Comparison of ENCODE assay signal across 1 cellular context in genomic region chr1:206575165-206575893, GRCh38.
TF ChIP-seq lines count a peak whose summit lies in the region.

No MANE protein-coding gene starts in this region.

TF ChIP-seq in K562, 482 proteins besides CTCF, POLR2A, EP300 and RAD21 (continued from another document and continues in another):
- TF ChIP-seq SMARCC2 (IDR thresholded peaks at IDR 0.05; ENCODE audit: low read depth) (0 out of 2 replicates have a peak, but pooled peaks have one; percentile 31), ZBTB34 (CRISPR knock-in tag; IDR thresholded peaks at IDR 0.05) (no peak), ZNF232 (CRISPR knock-in tag; IDR thresholded peaks at IDR 0.05) (no peak), SIN3B (IDR thresholded peaks at IDR 0.05; ENCODE audit: low read depth) (no peak), ZNF146 (CRISPR knock-in tag; IDR thresholded peaks at IDR 0.05; ENCODE audit: unreplicated experiment) (no peak), ZNF140 (CRISPR knock-in tag; IDR thresholded peaks at IDR 0.05) (no peak), DDX20 (tag; IDR thresholded peaks at IDR 0.05; ENCODE audit: low read depth) (0 out of 2 replicates have a peak, but pooled peaks have one; percentile 46), ZNF354B (CRISPR knock-in tag; IDR thresholded peaks at IDR 0.05) (no peak), ZNF318 (IDR thresholded peaks at IDR 0.05; ENCODE audit: borderline replicate concordance in 1 of 2, low read depth in 1 of 2) (0 out of 4 replicates have a peak, but pooled peaks of 1 of the 2 experiments have one; percentile 13), ZBTB40 (IDR thresholded peaks at IDR 0.05) (peak; percentile 84), ZBTB40 (CRISPR knock-in tag; IDR thresholded peaks at IDR 0.05) (no peak), AFF1 (IDR thresholded peaks at IDR 0.05; ENCODE audit: low read depth in 1 of 2, partially characterized antibody in 2 of 2) (peak in 1 of 2 experiments; percentile 68), MEIS2 (IDR thresholded peaks at IDR 0.05; ENCODE audit: partially characterized antibody) (peak; percentile 99), MTF1 (CRISPR knock-in tag; IDR thresholded peaks at IDR 0.05; ENCODE audit: borderline replicate concordance) (no peak), DIDO1 (tag; IDR thresholded peaks at IDR 0.05; ENCODE audit: low read depth) (no peak), FOXP1 (CRISPR knock-in tag; IDR thresholded peaks at IDR 0.05) (no peak), POLR2AphosphoS5 (IDR thresholded peaks at IDR 0.05; ENCODE audit: control insufficient read depth, insufficient read depth, low read depth, low read length) (peak; percentile 47; the same call in 1 of the 2 replicates), POLR2H (tag; IDR thresholded peaks at IDR 0.05; ENCODE audit: low read depth) (peak; percentile 72; the same call in 1 of the 2 replicates), KLF6 (CRISPR knock-in tag; IDR thresholded peaks at IDR 0.05; ENCODE audit: borderline replicate concordance) (peak; percentile 74; the same call in 1 of the 2 replicates), ZNF766 (CRISPR knock-in tag; conservative IDR thresholded peaks at IDR 0.05) (peak; percentile 20; the same call in 1 of the 2 replicates), YY1 (IDR thresholded peaks at IDR 0.05; ENCODE audit: borderline replicate concordance in 1 of 3, control insufficient read depth in 1 of 3, extremely low read depth in 1 of 3, insufficient read depth in 3 of 3, insufficient read length in 1 of 3, insufficient replicate concordance in 2 of 3, low read depth in 1 of 3, low read length in 2 of 3) (peak in 1 of 3 experiments; percentile 81), HLTF (IDR thresholded peaks at IDR 0.05) (no peak), PRDM10 (IDR thresholded peaks at IDR 0.05; ENCODE audit: partially characterized antibody) (peak; percentile 16), ATF7 (IDR thresholded peaks at IDR 0.05) (peak; percentile 42)
